ENCODE assay signal across 1 cellular context in the genomic region with DNA sequence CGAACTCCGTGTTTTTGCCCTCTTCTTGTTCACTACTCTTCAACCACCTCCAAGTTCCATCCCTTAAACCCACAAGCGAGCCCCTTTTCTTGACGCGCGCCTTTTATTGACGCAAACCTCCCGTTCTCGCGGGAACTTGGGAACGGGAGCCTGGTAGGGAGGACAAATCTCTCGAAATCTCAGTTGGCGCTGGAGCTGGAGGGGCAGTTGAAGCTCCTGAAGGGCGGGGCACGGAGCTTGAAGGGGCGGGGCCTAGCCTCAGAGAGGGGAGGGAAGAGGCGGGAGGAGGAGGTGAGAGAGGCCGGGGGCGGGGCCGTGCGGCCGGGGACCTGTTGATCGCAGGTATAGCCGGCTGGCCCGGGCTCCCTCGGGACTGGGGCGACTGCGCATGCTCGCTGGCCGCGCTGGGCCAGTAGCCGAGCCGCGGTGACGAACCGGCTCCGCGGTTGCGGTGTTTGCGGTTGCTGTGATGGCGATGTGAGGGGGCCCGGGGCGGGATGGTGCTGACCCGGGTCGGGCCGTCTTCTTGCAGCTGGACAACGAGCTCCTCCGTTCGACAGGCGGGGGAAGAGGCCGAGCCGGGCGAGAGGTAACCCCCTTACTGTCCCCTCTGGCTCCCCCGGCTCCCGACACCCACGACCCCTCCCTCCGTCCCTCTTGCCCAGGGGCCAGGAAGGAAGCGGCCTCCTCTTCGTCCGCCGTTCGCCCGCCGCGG.
TF ChIP-seq lines count a peak whose summit lies in the region.

A gene (plus strand): TSS at position 395 of the 715 bp plus-strand sequence. CDS start 14,835 bp downstream, outside the sequence.

TF ChIP-seq in GM12878, 131 proteins besides CTCF, POLR2A, EP300 and RAD21 (continued from another document and continues in another):
- TF ChIP-seq, protein P1, sequence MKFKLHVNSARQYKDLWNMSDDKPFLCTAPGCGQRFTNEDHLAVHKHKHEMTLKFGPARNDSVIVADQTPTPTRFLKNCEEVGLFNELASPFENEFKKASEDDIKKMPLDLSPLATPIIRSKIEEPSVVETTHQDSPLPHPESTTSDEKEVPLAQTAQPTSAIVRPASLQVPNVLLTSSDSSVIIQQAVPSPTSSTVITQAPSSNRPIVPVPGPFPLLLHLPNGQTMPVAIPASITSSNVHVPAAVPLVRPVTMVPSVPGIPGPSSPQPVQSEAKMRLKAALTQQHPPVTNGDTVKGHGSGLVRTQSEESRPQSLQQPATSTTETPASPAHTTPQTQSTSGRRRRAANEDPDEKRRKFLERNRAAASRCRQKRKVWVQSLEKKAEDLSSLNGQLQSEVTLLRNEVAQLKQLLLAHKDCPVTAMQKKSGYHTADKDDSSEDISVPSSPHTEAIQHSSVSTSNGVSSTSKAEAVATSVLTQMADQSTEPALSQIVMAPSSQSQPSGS (IDR thresholded peaks at IDR 0.05; ENCODE audit: low read length): peak; percentile 69
- TF ChIP-seq BCL11A (IDR thresholded peaks at IDR 0.05; ENCODE audit: low read depth, low read length): no peak
- TF ChIP-seq ZNF274 (IDR thresholded peaks at IDR 0.05; ENCODE audit: insufficient read depth, insufficient read length): no peak
- TF ChIP-seq IRF4 (IDR thresholded peaks at IDR 0.05; ENCODE audit: low read depth, low read length): 0 out of 2 replicates have a peak, but pooled peaks have one; percentile 41
- TF ChIP-seq RCOR1 (conservative IDR thresholded peaks at IDR 0.05; ENCODE audit: low read depth, low read length): peak; percentile 97; the same call in 1 of the 2 replicates
- no peak for TF ChIP-seq CHD4 (IDR thresholded peaks at IDR 0.05)
- TF ChIP-seq CBFB (IDR thresholded peaks at IDR 0.05; ENCODE audit: low read depth): peak; percentile 98
- peak; percentile 80 for TF ChIP-seq MEF2B (IDR thresholded peaks at IDR 0.05; ENCODE audit: partially characterized antibody, poor library complexity, severe bottlenecking)
- peak in 1 of 2 experiments; percentile 48; a peak in 1 of 4 replicates for TF ChIP-seq SRF (IDR thresholded peaks at IDR 0.05; ENCODE audit: low read depth in 2 of 2, low read length in 2 of 2)
- TF ChIP-seq ZSCAN29 (IDR thresholded peaks at IDR 0.05): no peak
- TF ChIP-seq ESRRA (IDR thresholded peaks at IDR 0.05; ENCODE audit: low read length): no peak
- no peak for TF ChIP-seq MTA2 (IDR thresholded peaks at IDR 0.05; ENCODE audit: low read depth)
- no peak for TF ChIP-seq BMI1 (IDR thresholded peaks at IDR 0.05; ENCODE audit: borderline replicate concordance)
- no peak for TF ChIP-seq WRNIP1 (IDR thresholded peaks at IDR 0.05; ENCODE audit: borderline replicate concordance, low read depth, low read length)
- TF ChIP-seq ZNF217 (IDR thresholded peaks at IDR 0.05): peak; percentile 58; the same call in 1 of the 2 replicates
- TF ChIP-seq, protein P2, sequence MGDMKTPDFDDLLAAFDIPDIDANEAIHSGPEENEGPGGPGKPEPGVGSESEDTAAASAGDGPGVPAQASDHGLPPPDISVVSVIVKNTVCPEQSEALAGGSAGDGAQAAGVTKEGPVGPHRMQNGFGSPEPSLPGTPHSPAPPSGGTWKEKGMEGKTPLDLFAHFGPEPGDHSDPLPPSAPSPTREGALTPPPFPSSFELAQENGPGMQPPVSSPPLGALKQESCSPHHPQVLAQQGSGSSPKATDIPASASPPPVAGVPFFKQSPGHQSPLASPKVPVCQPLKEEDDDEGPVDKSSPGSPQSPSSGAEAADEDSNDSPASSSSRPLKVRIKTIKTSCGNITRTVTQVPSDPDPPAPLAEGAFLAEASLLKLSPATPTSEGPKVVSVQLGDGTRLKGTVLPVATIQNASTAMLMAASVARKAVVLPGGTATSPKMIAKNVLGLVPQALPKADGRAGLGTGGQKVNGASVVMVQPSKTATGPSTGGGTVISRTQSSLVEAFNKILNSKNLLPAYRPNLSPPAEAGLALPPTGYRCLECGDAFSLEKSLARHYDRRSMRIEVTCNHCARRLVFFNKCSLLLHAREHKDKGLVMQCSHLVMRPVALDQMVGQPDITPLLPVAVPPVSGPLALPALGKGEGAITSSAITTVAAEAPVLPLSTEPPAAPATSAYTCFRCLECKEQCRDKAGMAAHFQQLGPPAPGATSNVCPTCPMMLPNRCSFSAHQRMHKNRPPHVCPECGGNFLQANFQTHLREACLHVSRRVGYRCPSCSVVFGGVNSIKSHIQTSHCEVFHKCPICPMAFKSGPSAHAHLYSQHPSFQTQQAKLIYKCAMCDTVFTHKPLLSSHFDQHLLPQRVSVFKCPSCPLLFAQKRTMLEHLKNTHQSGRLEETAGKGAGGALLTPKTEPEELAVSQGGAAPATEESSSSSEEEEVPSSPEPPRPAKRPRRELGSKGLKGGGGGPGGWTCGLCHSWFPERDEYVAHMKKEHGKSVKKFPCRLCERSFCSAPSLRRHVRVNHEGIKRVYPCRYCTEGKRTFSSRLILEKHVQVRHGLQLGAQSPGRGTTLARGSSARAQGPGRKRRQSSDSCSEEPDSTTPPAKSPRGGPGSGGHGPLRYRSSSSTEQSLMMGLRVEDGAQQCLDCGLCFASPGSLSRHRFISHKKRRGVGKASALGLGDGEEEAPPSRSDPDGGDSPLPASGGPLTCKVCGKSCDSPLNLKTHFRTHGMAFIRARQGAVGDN (IDR thresholded peaks at IDR 0.05): peak; percentile 14; the same call in 1 of the 2 replicates
- TF ChIP-seq SIN3A (IDR thresholded peaks at IDR 0.05; ENCODE audit: low read depth, low read length): 0 out of 2 replicates have a peak, but pooled peaks have one; percentile 2
- TF ChIP-seq KDM1A (IDR thresholded peaks at IDR 0.05; ENCODE audit: borderline replicate concordance): no peak
- TF ChIP-seq JUND (IDR thresholded peaks at IDR 0.05; ENCODE audit: low read depth, low read length): no peak
- TF ChIP-seq IKZF1 (conservative IDR thresholded peaks at IDR 0.05): peak; percentile 68; the same call in 1 of the 2 replicates
- TF ChIP-seq POU2F2 (IDR thresholded peaks at IDR 0.05; ENCODE audit: borderline replicate concordance, low read depth, low read length): peak; percentile 82; the same call in 2 of the 3 replicates
- 0 out of 2 replicates have a peak, but pooled peaks have one; percentile 28 for TF ChIP-seq TCF3 (IDR thresholded peaks at IDR 0.05; ENCODE audit: borderline replicate concordance, insufficient read depth, low read depth, low read length)
- TF ChIP-seq SREBF2 (IDR thresholded peaks at IDR 0.05; ENCODE audit: low read length): no peak
- TF ChIP-seq RB1 (IDR thresholded peaks at IDR 0.05; ENCODE audit: borderline replicate concordance): peak; percentile 46; the same call in 1 of the 2 replicates
- TF ChIP-seq, protein P3, sequence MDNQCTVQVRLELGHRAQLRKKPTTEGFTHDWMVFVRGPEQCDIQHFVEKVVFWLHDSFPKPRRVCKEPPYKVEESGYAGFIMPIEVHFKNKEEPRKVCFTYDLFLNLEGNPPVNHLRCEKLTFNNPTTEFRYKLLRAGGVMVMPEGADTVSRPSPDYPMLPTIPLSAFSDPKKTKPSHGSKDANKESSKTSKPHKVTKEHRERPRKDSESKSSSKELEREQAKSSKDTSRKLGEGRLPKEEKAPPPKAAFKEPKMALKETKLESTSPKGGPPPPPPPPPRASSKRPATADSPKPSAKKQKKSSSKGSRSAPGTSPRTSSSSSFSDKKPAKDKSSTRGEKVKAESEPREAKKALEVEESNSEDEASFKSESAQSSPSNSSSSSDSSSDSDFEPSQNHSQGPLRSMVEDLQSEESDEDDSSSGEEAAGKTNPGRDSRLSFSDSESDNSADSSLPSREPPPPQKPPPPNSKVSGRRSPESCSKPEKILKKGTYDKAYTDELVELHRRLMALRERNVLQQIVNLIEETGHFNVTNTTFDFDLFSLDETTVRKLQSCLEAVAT (IDR thresholded peaks at IDR 0.05): peak; percentile 78
- TF ChIP-seq, protein P4, sequence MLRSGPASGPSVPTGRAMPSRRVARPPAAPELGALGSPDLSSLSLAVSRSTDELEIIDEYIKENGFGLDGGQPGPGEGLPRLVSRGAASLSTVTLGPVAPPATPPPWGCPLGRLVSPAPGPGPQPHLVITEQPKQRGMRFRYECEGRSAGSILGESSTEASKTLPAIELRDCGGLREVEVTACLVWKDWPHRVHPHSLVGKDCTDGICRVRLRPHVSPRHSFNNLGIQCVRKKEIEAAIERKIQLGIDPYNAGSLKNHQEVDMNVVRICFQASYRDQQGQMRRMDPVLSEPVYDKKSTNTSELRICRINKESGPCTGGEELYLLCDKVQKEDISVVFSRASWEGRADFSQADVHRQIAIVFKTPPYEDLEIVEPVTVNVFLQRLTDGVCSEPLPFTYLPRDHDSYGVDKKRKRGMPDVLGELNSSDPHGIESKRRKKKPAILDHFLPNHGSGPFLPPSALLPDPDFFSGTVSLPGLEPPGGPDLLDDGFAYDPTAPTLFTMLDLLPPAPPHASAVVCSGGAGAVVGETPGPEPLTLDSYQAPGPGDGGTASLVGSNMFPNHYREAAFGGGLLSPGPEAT (IDR thresholded peaks at IDR 0.05; ENCODE audit: low read depth): peak; percentile 83; the same call in 1 of the 2 replicates
- no peak for TF ChIP-seq SMAD1 (IDR thresholded peaks at IDR 0.05; ENCODE audit: low read depth, partially characterized antibody)
- no peak for TF ChIP-seq SUZ12 (IDR thresholded peaks at IDR 0.05; ENCODE audit: unreplicated experiment)
- TF ChIP-seq PAX5 (IDR thresholded peaks at IDR 0.05; ENCODE audit: borderline replicate concordance, low read depth, low read length): no peak
- no peak for TF ChIP-seq MYC (IDR thresholded peaks at IDR 0.05; ENCODE audit: insufficient read depth, insufficient read length, insufficient replicate concordance, low read length, severe bottlenecking)
- TF ChIP-seq, protein P5, sequence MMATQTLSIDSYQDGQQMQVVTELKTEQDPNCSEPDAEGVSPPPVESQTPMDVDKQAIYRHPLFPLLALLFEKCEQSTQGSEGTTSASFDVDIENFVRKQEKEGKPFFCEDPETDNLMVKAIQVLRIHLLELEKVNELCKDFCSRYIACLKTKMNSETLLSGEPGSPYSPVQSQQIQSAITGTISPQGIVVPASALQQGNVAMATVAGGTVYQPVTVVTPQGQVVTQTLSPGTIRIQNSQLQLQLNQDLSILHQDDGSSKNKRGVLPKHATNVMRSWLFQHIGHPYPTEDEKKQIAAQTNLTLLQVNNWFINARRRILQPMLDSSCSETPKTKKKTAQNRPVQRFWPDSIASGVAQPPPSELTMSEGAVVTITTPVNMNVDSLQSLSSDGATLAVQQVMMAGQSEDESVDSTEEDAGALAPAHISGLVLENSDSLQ (IDR thresholded peaks at IDR 0.05): peak; percentile 71
- peak; percentile 92 for TF ChIP-seq TAF1 (IDR thresholded peaks at IDR 0.05; ENCODE audit: borderline replicate concordance, low read depth, low read length)
- no peak for TF ChIP-seq JUNB (IDR thresholded peaks at IDR 0.05)
- no peak; a peak in 1 of 3 replicates for TF ChIP-seq EGR1 (IDR thresholded peaks at IDR 0.05; ENCODE audit: borderline replicate concordance in 1 of 2, low read depth in 2 of 2, low read length in 2 of 2)
- TF ChIP-seq SMARCA5 (IDR thresholded peaks at IDR 0.05): peak; percentile 85
- no peak for TF ChIP-seq CHD1 (IDR thresholded peaks at IDR 0.05; ENCODE audit: low read depth, low read length)
- TF ChIP-seq, protein P6, sequence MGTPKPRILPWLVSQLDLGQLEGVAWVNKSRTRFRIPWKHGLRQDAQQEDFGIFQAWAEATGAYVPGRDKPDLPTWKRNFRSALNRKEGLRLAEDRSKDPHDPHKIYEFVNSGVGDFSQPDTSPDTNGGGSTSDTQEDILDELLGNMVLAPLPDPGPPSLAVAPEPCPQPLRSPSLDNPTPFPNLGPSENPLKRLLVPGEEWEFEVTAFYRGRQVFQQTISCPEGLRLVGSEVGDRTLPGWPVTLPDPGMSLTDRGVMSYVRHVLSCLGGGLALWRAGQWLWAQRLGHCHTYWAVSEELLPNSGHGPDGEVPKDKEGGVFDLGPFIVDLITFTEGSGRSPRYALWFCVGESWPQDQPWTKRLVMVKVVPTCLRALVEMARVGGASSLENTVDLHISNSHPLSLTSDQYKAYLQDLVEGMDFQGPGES (IDR thresholded peaks at IDR 0.05): no peak
- 0 out of 2 replicates have a peak, but pooled peaks have one; percentile 17 for TF ChIP-seq EED (IDR thresholded peaks at IDR 0.05; ENCODE audit: low read depth)
- peak; percentile 97 for TF ChIP-seq CREB1 (IDR thresholded peaks at IDR 0.05; ENCODE audit: low read depth)
- TF ChIP-seq CBX5 (IDR thresholded peaks at IDR 0.05; ENCODE audit: low read depth): 0 out of 2 replicates have a peak, but pooled peaks have one; percentile 53
- TF ChIP-seq, protein P7, sequence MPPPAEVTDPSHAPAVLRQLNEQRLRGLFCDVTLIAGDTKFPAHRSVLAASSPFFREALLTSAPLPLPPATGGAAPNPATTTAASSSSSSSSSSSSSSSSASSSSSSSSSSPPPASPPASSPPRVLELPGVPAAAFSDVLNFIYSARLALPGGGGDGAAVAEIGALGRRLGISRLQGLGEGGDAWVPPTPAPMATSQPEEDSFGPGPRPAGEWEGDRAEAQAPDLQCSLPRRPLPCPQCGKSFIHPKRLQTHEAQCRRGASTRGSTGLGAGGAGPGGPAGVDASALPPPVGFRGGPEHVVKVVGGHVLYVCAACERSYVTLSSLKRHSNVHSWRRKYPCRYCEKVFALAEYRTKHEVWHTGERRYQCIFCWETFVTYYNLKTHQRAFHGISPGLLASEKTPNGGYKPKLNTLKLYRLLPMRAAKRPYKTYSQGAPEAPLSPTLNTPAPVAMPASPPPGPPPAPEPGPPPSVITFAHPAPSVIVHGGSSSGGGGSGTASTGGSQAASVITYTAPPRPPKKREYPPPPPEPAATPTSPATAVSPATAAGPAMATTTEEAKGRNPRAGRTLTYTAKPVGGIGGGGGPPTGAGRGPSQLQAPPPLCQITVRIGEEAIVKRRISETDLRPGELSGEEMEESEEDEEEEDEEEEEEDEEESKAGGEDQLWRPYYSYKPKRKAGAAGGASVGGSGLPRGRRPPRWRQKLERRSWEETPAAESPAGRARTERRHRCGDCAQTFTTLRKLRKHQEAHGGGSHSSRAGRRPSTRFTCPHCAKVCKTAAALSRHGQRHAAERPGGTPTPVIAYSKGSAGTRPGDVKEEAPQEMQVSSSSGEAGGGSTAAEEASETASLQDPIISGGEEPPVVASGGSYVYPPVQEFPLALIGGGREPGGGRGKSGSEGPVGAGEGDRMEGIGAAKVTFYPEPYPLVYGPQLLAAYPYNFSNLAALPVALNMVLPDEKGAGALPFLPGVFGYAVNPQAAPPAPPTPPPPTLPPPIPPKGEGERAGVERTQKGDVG (CRISPR knock-in tag; IDR thresholded peaks at IDR 0.05): no peak
- no peak for TF ChIP-seq KAT2A (conservative IDR thresholded peaks at IDR 0.05; ENCODE audit: control insufficient read depth, low read depth, low read length)
- TF ChIP-seq, protein P8, sequence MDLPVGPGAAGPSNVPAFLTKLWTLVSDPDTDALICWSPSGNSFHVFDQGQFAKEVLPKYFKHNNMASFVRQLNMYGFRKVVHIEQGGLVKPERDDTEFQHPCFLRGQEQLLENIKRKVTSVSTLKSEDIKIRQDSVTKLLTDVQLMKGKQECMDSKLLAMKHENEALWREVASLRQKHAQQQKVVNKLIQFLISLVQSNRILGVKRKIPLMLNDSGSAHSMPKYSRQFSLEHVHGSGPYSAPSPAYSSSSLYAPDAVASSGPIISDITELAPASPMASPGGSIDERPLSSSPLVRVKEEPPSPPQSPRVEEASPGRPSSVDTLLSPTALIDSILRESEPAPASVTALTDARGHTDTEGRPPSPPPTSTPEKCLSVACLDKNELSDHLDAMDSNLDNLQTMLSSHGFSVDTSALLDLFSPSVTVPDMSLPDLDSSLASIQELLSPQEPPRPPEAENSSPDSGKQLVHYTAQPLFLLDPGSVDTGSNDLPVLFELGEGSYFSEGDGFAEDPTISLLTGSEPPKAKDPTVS (IDR thresholded peaks at IDR 0.05; ENCODE audit: low read depth, low read length): no peak
